In the genomic region with DNA sequence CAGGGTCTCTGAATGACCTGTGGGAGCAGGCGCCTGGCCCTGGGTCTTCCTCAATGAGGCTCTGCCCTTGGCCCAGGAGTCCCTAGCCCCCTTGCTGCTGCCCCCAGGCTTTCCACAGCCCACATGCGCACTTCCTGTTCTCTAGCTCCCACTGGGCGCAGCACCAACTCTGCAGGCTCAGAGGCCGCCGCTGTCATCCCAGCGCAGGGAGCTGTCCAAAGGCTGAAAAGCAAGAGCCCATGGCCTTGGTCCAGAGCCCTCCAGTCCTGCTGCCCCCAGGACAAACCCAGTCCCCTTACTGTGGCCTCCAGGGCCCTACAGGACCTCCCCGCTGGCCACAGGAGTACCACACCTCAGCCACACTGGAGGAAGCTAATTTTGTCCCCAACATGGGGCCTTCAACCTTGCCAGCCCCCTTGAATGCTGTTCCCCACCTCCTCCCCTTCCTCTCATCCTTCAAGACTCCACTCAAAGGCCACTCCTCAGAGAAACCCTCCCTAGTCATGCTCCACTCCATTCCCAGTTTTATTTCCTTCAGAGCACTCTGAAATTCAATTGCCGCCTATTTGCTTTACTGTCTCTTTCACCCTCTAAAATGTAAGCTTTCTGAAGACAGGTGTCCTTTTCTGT, we compare ENCODE assay signal across 8 cellular contexts. TPM values are rescaled to one million over a fixed set of nuclear protein-coding genes. Genes with fewer than 3 reads are reported as not detected.
DNase-seq lines count a peak whose midpoint lies in the region; ATAC-seq, FAIRE-seq and TF ChIP-seq lines count a peak whose summit lies in the region.

No MANE protein-coding gene starts in this region.

- H3K4me1 ChIP-seq in GM12878 (ENCODE audit: control insufficient read depth, insufficient read depth, low read length) (no peaks in the 10 kb centered on the region), liver (ENCODE audit: control insufficient read depth in 4 of 4, insufficient read depth in 4 of 4, low read length in 3 of 4) (no peaks in the 10 kb centered on the region), BE2C (peaks cover 4% of the 10 kb centered on the region)

- TF ChIP-seq RAD21 in GM12878 (IDR thresholded peaks at IDR 0.05; ENCODE audit: insufficient read depth, low read depth, low read length) (no peak), liver (IDR thresholded peaks at IDR 0.05) (no peak)

- intact Hi-C loops in GM12878 (cut with micrococcal nuclease; ENCODE audit: unreplicated experiment), result no loop called here

- H3K4me2 ChIP-seq in GM12878 (ENCODE audit: control insufficient read depth, insufficient read depth), result no peak overlapping the region

- no TSS peak for BruUV-seq in GM12878 (replicated peaks; lab: Mats Ljungman, UMichigan)

- H3K27ac ChIP-seq in GM12878 (ENCODE audit: control insufficient read depth, insufficient read depth), result no peak overlapping the region
- no peak overlapping the region for H3K27ac ChIP-seq in liver (ENCODE audit: low read depth in 1 of 2, low read length in 2 of 2)

- no peaks in the 10 kb centered on the region for H3K27me3 ChIP-seq in GM12878 (replicated peaks in 1 of 2; ENCODE audit: control insufficient read depth in 2 of 2, insufficient read depth in 2 of 2, low read length in 1 of 2)
- no peaks in the 10 kb centered on the region for H3K27me3 ChIP-seq in liver (ENCODE audit: control insufficient read depth in 4 of 4, insufficient read depth in 4 of 4, low read length in 3 of 4)
- H3K27me3 ChIP-seq in BE2C, result no peaks in the 10 kb centered on the region

- POLR2A ChIA-PET in GM12878 (lab: Charles Lee), result interaction anchor here (0.9 kb wide), 1 partner anchor 103 kb away, joined by 3 read pairs; no protein-coding TSS in a partner anchor

- WGBS in GM12878 (ENCODE audit: insufficient coverage, insufficient replicate concordance, low lambda C conversion rate, missing lambda C conversion rate), result 78% methylated on average over 8 of the region's 8 CpGs
- 26% methylated on average over 8 of the region's 8 CpGs for WGBS in liver

- SMC1A ChIA-PET in GM12878 (lab: Charles Lee; ENCODE audit: uncharacterized antibody, unreplicated experiment), result interaction anchor here (0.6 to 1.7 kb wide), 5 partner anchors 25 to 60 kb away, joined by 3 to 6 read pairs (median 4); no protein-coding TSS in a partner anchor

- H3K9ac ChIP-seq in GM12878 (ENCODE audit: control insufficient read depth, insufficient read depth, low read length) (no peak overlapping the region), liver (ENCODE audit: low read depth in 1 of 2, low read length in 2 of 2) (no peak overlapping the region)

- H3K4me3 ChIP-seq in GM12878 (no peak overlapping the region), liver (ENCODE audit: low read depth in 1 of 3, low read length in 3 of 3) (no peak overlapping the region), BE2C (ENCODE audit: low read depth, low read length) (no peak overlapping the region)

- TF ChIP-seq CTCF in GM12878 (IDR thresholded peaks at IDR 0.05 in 2 of 3, conservative IDR thresholded peaks at IDR 0.05 in 1 of 3; ENCODE audit: control insufficient read depth in 2 of 3, extremely low read depth in 1 of 3, insufficient read depth in 1 of 3, low read depth in 3 of 3, low read length in 3 of 3) (peak in 1 of 3 experiments; percentile 2; a peak in 1 of 6 replicates), liver (IDR thresholded peaks at IDR 0.05; ENCODE audit: low read depth, low read length, missing input control) (no peak), BE2C (IDR thresholded peaks at IDR 0.05; ENCODE audit: low read depth, low read length) (no peak)

- H3K36me3 ChIP-seq in GM12878 (ENCODE audit: control insufficient read depth in 2 of 2, insufficient read depth in 2 of 2, low read length in 1 of 2) (no peaks in the 10 kb centered on the region), liver (ENCODE audit: control insufficient read depth in 4 of 4, insufficient read depth in 3 of 4, low read depth in 1 of 4, low read length in 3 of 4) (no peaks in the 10 kb centered on the region), BE2C (no peaks in the 10 kb centered on the region)

- DNase-seq in A172 (ENCODE audit: low spot score), result peak; percentile 65
- DNase-seq in KBM-7, result peak; percentile 81
- DNase-seq in GM12878 (ENCODE audit: low read depth, low spot score), result no peak
- no peak for DNase-seq in HuH-7.5 (ENCODE audit: low spot score)
- no peak for DNase-seq in BE2C
- DNase-seq in effector CD4-positive, alpha-beta T cell, result no peak

- no peaks in the 10 kb centered on the region for H3K79me2 ChIP-seq in GM12878 (ENCODE audit: control insufficient read depth, insufficient read depth, low read length)

- TF ChIP-seq EP300 in GM12878 (IDR thresholded peaks at IDR 0.05; ENCODE audit: borderline replicate concordance in 1 of 2, control insufficient read depth in 1 of 2, low read depth in 2 of 2, low read length in 2 of 2), result no peak

- RAD21 ChIA-PET in GM12878 (lab: Charles Lee; ENCODE audit: unreplicated experiment), result interaction anchor here (1.3 to 2.1 kb wide), 3 partner anchors 31 to 102 kb away, joined by 3 to 7 read pairs (median 3); a partner anchor contains a TSS

- H2AFZ ChIP-seq in GM12878 (ENCODE audit: control insufficient read depth, low read depth, low read length), result no peak overlapping the region

- FAIRE-seq in GM12878 (lab: Jason Lieb, UNC), result no peak

- peak; percentile 85 for ATAC-seq in GM12878
- ATAC-seq in GM21576 (IDR thresholded peaks at IDR 0.05; ENCODE audit: unreplicated experiment), result no peak

- CTCF ChIA-PET in GM12878 (lab: Yijun Ruan, JAX), result interaction anchor here (0.8 to 2.2 kb wide), 6 partner anchors 27 to 140 kb away, joined by 3 to 8 read pairs (median 3); no protein-coding TSS in a partner anchor

- no peaks in the 10 kb centered on the region for H4K20me1 ChIP-seq in GM12878 (ENCODE audit: control insufficient read depth, insufficient read depth)

- TF ChIP-seq POLR2A in GM12878 (IDR thresholded peaks at IDR 0.05; ENCODE audit: low read depth, low read length), result no peak

- H3K9me3 ChIP-seq in GM12878 (replicated peaks; ENCODE audit: control insufficient read depth, insufficient read depth, low read length) (no peaks in the 10 kb centered on the region), liver (ENCODE audit: control insufficient read depth in 4 of 4, low read length in 3 of 4) (no peaks in the 10 kb centered on the region), BE2C (no peaks in the 10 kb centered on the region)

- in situ Hi-C loops in KBM-7 (cut with MboI; ENCODE audit: low pct_unique_long_range_greater_than_20kb, low sequenced_read_pairs) (no loop called here), GM12878 (cut with MboI) (no loop called here)

TF ChIP-seq in GM12878, 131 proteins besides CTCF, POLR2A, EP300 and RAD21 (continues in another document):
- TF ChIP-seq ZNF622 (IDR thresholded peaks at IDR 0.05) (no peak), MXI1 (IDR thresholded peaks at IDR 0.05; ENCODE audit: low read depth, low read length) (peak; percentile 58; the same call in 1 of the 2 replicates), SIN3A (IDR thresholded peaks at IDR 0.05; ENCODE audit: low read depth, low read length) (peak; percentile 52; the same call in 1 of the 2 replicates), SPI1 (IDR thresholded peaks at IDR 0.05; ENCODE audit: borderline replicate concordance, insufficient read depth, low read depth, low read length) (peak; percentile 65; the same call in 1 of the 2 replicates)

TF ChIP-seq in liver, 16 proteins besides CTCF, POLR2A, EP300 and RAD21 (continues in another document):
- TF ChIP-seq, protein P1, sequence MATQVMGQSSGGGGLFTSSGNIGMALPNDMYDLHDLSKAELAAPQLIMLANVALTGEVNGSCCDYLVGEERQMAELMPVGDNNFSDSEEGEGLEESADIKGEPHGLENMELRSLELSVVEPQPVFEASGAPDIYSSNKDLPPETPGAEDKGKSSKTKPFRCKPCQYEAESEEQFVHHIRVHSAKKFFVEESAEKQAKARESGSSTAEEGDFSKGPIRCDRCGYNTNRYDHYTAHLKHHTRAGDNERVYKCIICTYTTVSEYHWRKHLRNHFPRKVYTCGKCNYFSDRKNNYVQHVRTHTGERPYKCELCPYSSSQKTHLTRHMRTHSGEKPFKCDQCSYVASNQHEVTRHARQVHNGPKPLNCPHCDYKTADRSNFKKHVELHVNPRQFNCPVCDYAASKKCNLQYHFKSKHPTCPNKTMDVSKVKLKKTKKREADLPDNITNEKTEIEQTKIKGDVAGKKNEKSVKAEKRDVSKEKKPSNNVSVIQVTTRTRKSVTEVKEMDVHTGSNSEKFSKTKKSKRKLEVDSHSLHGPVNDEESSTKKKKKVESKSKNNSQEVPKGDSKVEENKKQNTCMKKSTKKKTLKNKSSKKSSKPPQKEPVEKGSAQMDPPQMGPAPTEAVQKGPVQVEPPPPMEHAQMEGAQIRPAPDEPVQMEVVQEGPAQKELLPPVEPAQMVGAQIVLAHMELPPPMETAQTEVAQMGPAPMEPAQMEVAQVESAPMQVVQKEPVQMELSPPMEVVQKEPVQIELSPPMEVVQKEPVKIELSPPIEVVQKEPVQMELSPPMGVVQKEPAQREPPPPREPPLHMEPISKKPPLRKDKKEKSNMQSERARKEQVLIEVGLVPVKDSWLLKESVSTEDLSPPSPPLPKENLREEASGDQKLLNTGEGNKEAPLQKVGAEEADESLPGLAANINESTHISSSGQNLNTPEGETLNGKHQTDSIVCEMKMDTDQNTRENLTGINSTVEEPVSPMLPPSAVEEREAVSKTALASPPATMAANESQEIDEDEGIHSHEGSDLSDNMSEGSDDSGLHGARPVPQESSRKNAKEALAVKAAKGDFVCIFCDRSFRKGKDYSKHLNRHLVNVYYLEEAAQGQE (IDR thresholded peaks at IDR 0.05), result peak; percentile 98

RNA-seq across cellular contexts. Expression of a gene that starts 8.0 kb away (rescaled TPM):
- 0.05 TPM in 1 of 2 replicates, not detected in the other for total RNA-seq in A172 (2014; rRNA removed; shearing (Covaris generic))
- 58.4 and 67.0 TPM in 2 replicates for total RNA-seq in GM12878 (2013; cell fraction: nucleolus; rRNA removed)
- total RNA-seq in GM12878 (2014; rRNA removed) (14.1 and 15.1 TPM in 2 replicates), GM12878 (2014; rRNA removed; fragmentation: Illumina TruSeq; extraction: Trizol) (13.8 and 22.0 TPM in 2 replicates), GM12878 (2021) (46.2 and 48.3 TPM in 2 replicates), liver (1 to 10 TPM in 1 of 2 donors, under 1 TPM in 1; 0.75 to 1.2 TPM)
- 22.6 TPM for polyA plus RNA-seq in GM12878 (2011; ENCODE audit: low read depth)
- polyA plus RNA-seq in GM12878 (2011; rRNA removed) (28.9 and 37.6 TPM in 2 replicates), GM12878 (2014; fragmentation: Illumina TruSeq; extraction: Trizol) (36.1 and 62.4 TPM in 2 replicates), GM12878 (2014; fragmentation: Nextera tagmentation; extraction: Ambion mirVana) (1 to 10 TPM; 4.4 to 6.4 TPM), GM12878 (2014; rRNA removed) (39.0 and 42.2 TPM in 2 replicates), GM12878 (2016; fragmentation: Nextera tagmentation; extraction: Ambion mirVana) (10 to 100 TPM; 38.3 to 47.7 TPM), liver (1 to 10 TPM in 1 of 2 donors, under 1 TPM in 1; 0.86 to 1.1 TPM)
- polyA plus RNA-seq in GM12878 (2011; cell fraction: cytosol; rRNA removed), result 40.4 and 50.7 TPM in 2 replicates
- polyA plus RNA-seq in GM12878 (2011; cell fraction: nucleus; rRNA removed), result 116 and 132 TPM in 2 replicates
- 45.6 and 50.4 TPM in 2 replicates for polyA plus RNA-seq in GM12878 (2012)
- polyA minus RNA-seq in GM12878 (2011; rRNA and poly(A)+ RNA removed), result 20.4 and 27.0 TPM in 2 replicates
- polyA minus RNA-seq in GM12878 (2011; cell fraction: cytosol; rRNA and poly(A)+ RNA removed), result 20.2 and 22.9 TPM in 2 replicates
- 20.2 and 33.8 TPM in 2 replicates for polyA minus RNA-seq in GM12878 (2011; cell fraction: nucleus; rRNA and poly(A)+ RNA removed)
- 3.4 TPM for polyA plus RNA-seq in BE2C (2012; ENCODE audit: insufficient read depth, insufficient read length, low read depth)

Comparison
In these comparisons a context has a peak if more than half of its experiments do, and no peak if none do; other contexts are left out.
1. DNase-seq: peak in A172 (single experiment) and KBM-7 (single experiment); none in GM12878 (single experiment), HuH-7.5 (single experiment), BE2C (single experiment) and effector CD4-positive, alpha-beta T cell (single experiment).
2. RNA of a gene that starts 8.0 kb away (total RNA-seq): 13.8 to 67.0 TPM in GM12878; 0.75 to 1.2 TPM in liver and 0.05 TPM in A172; every median in the first group is over 4 times any median in the second.